1 cellular context compared by ENCODE assay signal in genomic region chr6:94270040-94270689, GRCh38.
TF ChIP-seq lines count a peak whose summit lies in the region.

No MANE protein-coding gene starts in this region.

TF ChIP-seq in K562, 482 proteins besides CTCF, POLR2A, EP300 and RAD21 (continued from another document):
- TF ChIP-seq ZNF518B (CRISPR knock-in tag; IDR thresholded peaks at IDR 0.05) = no peak
- no peak for TF ChIP-seq SMC3 (conservative IDR thresholded peaks at IDR 0.05; ENCODE audit: insufficient read depth, low read depth, low read length)
- no peak for TF ChIP-seq HBP1 (CRISPR knock-in tag; IDR thresholded peaks at IDR 0.05)
- peak; percentile 28; the same call in 1 of the 2 replicates for TF ChIP-seq ZNF316 (IDR thresholded peaks at IDR 0.05)
- TF ChIP-seq CHAMP1 (IDR thresholded peaks at IDR 0.05) = no peak
- TF ChIP-seq CBX2 (IDR thresholded peaks at IDR 0.05; ENCODE audit: insufficient read depth, low read length, poor library complexity, severe bottlenecking) = no peak
- peak; percentile 19; the same call in 1 of the 2 replicates for TF ChIP-seq MAFF (IDR thresholded peaks at IDR 0.05; ENCODE audit: low read length)
- no peak for TF ChIP-seq TARDBP (IDR thresholded peaks at IDR 0.05)
- no peak for TF ChIP-seq MED1 (CRISPR knock-in tag; IDR thresholded peaks at IDR 0.05; ENCODE audit: borderline replicate concordance)
- no peak for TF ChIP-seq DPF2 (IDR thresholded peaks at IDR 0.05)
- TF ChIP-seq MAFK (IDR thresholded peaks at IDR 0.05; ENCODE audit: low read length) = 0 out of 2 replicates have a peak, but pooled peaks have one; percentile 30
- no peak for TF ChIP-seq GABPA (tag; conservative IDR thresholded peaks at IDR 0.05; ENCODE audit: low read depth)
TF ChIP-seq in K562: peak in this region for 4.
